20 cellular contexts compared by ENCODE assay signal in the genomic region with DNA sequence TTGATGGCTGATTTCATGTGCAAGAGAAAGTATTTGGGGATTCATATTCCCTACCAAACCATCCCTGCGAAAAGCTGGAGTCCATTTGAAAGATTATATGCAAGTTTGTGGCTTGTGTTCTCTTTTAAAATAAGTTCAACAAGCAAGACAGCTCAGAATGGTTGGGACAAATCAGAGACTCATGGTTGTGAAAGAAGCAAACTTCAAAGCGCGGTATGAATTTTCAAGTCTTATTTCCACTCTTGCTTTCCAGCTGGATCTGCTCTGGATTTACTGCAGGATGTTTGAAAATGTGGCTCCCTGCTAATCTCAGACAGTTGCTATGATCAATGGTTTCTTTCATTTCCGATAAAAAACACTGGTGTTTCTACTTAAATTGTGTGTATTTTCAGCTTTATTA.
DNase-seq lines count a peak whose midpoint lies in the region; ATAC-seq and TF ChIP-seq lines count a peak whose summit lies in the region.
"Had no signal": no experiment of that assay in that cellular context is flagged by ENCODE, and none has a peak within 500 bp of the region (broad histone marks: within the 10 kb centered on the region; RNA-seq: fewer than 3 reads in every experiment).

No MANE protein-coding gene starts in this region.

- TF ChIP-seq POLR2A in body of pancreas (IDR thresholded peaks at IDR 0.05) (no peak), stomach (IDR thresholded peaks at IDR 0.05) (no peak)

- H3K4me1 ChIP-seq in BLaER1 treated with 17β-estradiol and CSF1 and Interleukin-3, amounts not matched to agents 10 nM and 100 nM: peaks cover 64 to 90% (median 67%) of the 10 kb centered on the region in 10 experiments
- H3K4me1 ChIP-seq in body of pancreas (peaks cover 51% of the 10 kb centered on the region), left lung (peaks cover 3 to 23% of the 10 kb centered on the region in 2 donors), stomach (peaks cover 7 to 52% (median 26%) of the 10 kb centered on the region in 4 donors)
- H3K4me1 ChIP-seq: A549 had no signal

- peak overlapping the region in 7 of 11 experiments; percentile 28 to 82 (median 55); a peak in 8 of 22 replicates for H3K27ac ChIP-seq in BLaER1 treated with 17β-estradiol and CSF1 and Interleukin-3, amounts not matched to agents 10 nM and 100 nM
- H3K27ac ChIP-seq in body of pancreas (peak overlapping the region in 3 of 4 donors; percentile 20 to 78 (median 72)), left lung (peak overlapping the region in 1 of 2 donors; percentile 65), stomach (peak overlapping the region in 3 of 5 donors; percentile 9 to 33 (median 29))
- H3K27ac ChIP-seq: PC-9, RWPE1 had no signal

- 79 to 80% methylated on average over 4 of the region's 4 CpGs for WGBS in body of pancreas, 2 donors
- 70 to 88% (median 80%) methylated on average over 4 of the region's 4 CpGs for WGBS in stomach, 5 donors

- H3K4me2 ChIP-seq in BLaER1 treated with 17β-estradiol and CSF1 and Interleukin-3, amounts not matched to agents 10 nM and 100 nM: peak overlapping the region in 7 of 11 experiments; percentile 9 to 87 (median 69); a peak in 11 of 22 replicates
- H3K4me2 ChIP-seq: A549, PC-9 had no signal

- H3K27me3 ChIP-seq in BLaER1 treated with 17β-estradiol and CSF1 and Interleukin-3, amounts not matched to agents 10 nM and 100 nM: no peaks in the 10 kb centered on the region
- H3K27me3 ChIP-seq in body of pancreas (no peaks in the 10 kb centered on the region), left lung (no peaks in the 10 kb centered on the region), stomach (no peaks in the 10 kb centered on the region)

- H3K4me3 ChIP-seq in BLaER1 treated with 17β-estradiol and CSF1 and Interleukin-3, amounts not matched to agents 10 nM and 100 nM: no peak overlapping the region
- H3K4me3 ChIP-seq in body of pancreas (no peak overlapping the region), left lung (no peak overlapping the region), stomach (no peak overlapping the region)
- H3K4me3 ChIP-seq: A549, K562, PC-9 had no signal

- peaks cover 0 to 10% (median 0%) of the 10 kb centered on the region in 11 experiments; a peak in 9 of 22 replicates for H3K36me3 ChIP-seq in BLaER1 treated with 17β-estradiol and CSF1 and Interleukin-3, amounts not matched to agents 10 nM and 100 nM
- no peaks in the 10 kb centered on the region for H3K36me3 ChIP-seq in body of pancreas (replicated peaks in 1 of 2; ENCODE audit: insufficient read depth in 1 of 2, low read depth in 2 of 2)
- H3K36me3 ChIP-seq in left lung: no peaks in the 10 kb centered on the region
- H3K36me3 ChIP-seq in stomach: no peaks in the 10 kb centered on the region

- ATAC-seq in body of pancreas (no peak), left lung (peak; percentile 41)
- ATAC-seq: A549, K562 had no signal

- no peak for TF ChIP-seq EP300 in stomach (IDR thresholded peaks at IDR 0.05)

- H3K9me3 ChIP-seq in BLaER1 treated with 17β-estradiol and CSF1 and Interleukin-3, amounts not matched to agents 10 nM and 100 nM (replicated peaks in 1 of 11): peaks cover 20 to 43% (median 35%) of the 10 kb centered on the region in 11 experiments
- H3K9me3 ChIP-seq in body of pancreas: no peaks in the 10 kb centered on the region
- no peaks in the 10 kb centered on the region for H3K9me3 ChIP-seq in left lung
- peaks cover 0 to under 1% (median 0%) of the 10 kb centered on the region in 4 donors for H3K9me3 ChIP-seq in stomach
- H3K9me3 ChIP-seq: A549 had no signal

- no peak overlapping the region for H3K9ac ChIP-seq in BLaER1 treated with 17β-estradiol and CSF1 and Interleukin-3, amounts not matched to agents 10 nM and 100 nM

- intact Hi-C loops in body of pancreas (cut with DNase I): no loop called here
- intact Hi-C loops in left lung (cut with DNase I): no loop called here
- intact Hi-C loops in stomach (cut with DNase I; ENCODE audit: low total_unique reads): no loop called here

- no peak for TF ChIP-seq CTCF in body of pancreas (IDR thresholded peaks at IDR 0.05)
- TF ChIP-seq CTCF in left lung (IDR thresholded peaks at IDR 0.05): no peak
- TF ChIP-seq CTCF in stomach (IDR thresholded peaks at IDR 0.05): no peak

- DNase-seq in body of pancreas: no peak
- DNase-seq in left lung: no peak
- DNase-seq in stomach: no peak
- no peak for DNase-seq in CD1c-positive myeloid dendritic cell (ENCODE audit: extremely low spot score)
- DNase-seq in NCI-H2081 (lab: John Stamatoyannopoulos, UW): no peak
- no peak for DNase-seq in ecto neural progenitor cell (ENCODE audit: low spot score)
- DNase-seq in DMS114 treated with DMSO at 0.1 percent for 48 hours (lab: John Stamatoyannopoulos, UW; ENCODE audit: unreplicated experiment): no peak
- DNase-seq: DMS153, GF-D8, H7, HFFc6, NCI-H1694 treated with DMSO at 0.1 percent for 48 hours, NCI-H345, NCI-H524 treated with DMSO at 0.1 percent for 48 hours, PC-9, SIG-M5 had no signal

- no peaks in the 10 kb centered on the region for H4K20me1 ChIP-seq in BLaER1 treated with 17β-estradiol and CSF1 and Interleukin-3, amounts not matched to agents 10 nM and 100 nM
